In genomic region chr17:41664587-41665565, GRCh38 we compare ENCODE assay signal across 8 cellular contexts. TPM values are rescaled to one million over a fixed set of nuclear protein-coding genes. Genes with fewer than 3 reads are reported as not detected.
A peak's percentile ranks its signal among the peaks of the same experiment; 100 is the strongest.
DNase-seq lines count a peak whose midpoint lies in the region; ATAC-seq and TF ChIP-seq lines count a peak whose summit lies in the region.

No MANE protein-coding gene starts in this region.

- peak overlapping the region; percentile 40; the same call in 1 of the 2 replicates for H3K9ac ChIP-seq in OCI-LY1 (ENCODE audit: low read length)
- peak overlapping the region; percentile 93 to 94 for H3K9ac ChIP-seq in duodenal mucosa (ENCODE audit: low read depth in 1 of 2, low read length in 2 of 2)
- peak overlapping the region; percentile 78 for H3K9ac ChIP-seq in neuronal stem cell (ENCODE audit: low read depth, low read length, poor library complexity)

- no peaks in the 10 kb centered on the region for H3K79me2 ChIP-seq in OCI-LY1 (ENCODE audit: insufficient read depth, low read length)

- POLR2A ChIA-PET in CD4-positive, alpha-beta T cell (lab: Charles Lee) = interaction anchor here (0.6 to 6.1 kb wide), 14 partner anchors 11 to 1017 kb away, joined by 3 to 181 read pairs (median 11); partner anchors contain the start of genes EIF1, KRT24, KRTAP16-1 and SMARCE1

- no peaks in the 10 kb centered on the region for H3K79me1 ChIP-seq in neuronal stem cell (ENCODE audit: low read depth, low read length)

- H2AFZ ChIP-seq in OCI-LY1 (ENCODE audit: low read length) (no peak overlapping the region), neuronal stem cell (ENCODE audit: low read length) (peak overlapping the region; percentile 95)

- H3K36me3 ChIP-seq in OCI-LY1 (ENCODE audit: insufficient read depth, low read length) (no peaks in the 10 kb centered on the region), duodenal mucosa (ENCODE audit: control insufficient read depth in 1 of 2, insufficient read depth in 2 of 2, low read length in 2 of 2) (no peaks in the 10 kb centered on the region), neuronal stem cell (replicated peaks in 1 of 2; ENCODE audit: control insufficient read depth in 2 of 2, insufficient read depth in 2 of 2, low read length in 2 of 2) (no peaks in the 10 kb centered on the region)

- no peak overlapping the region for H3K14ac ChIP-seq in neuronal stem cell (ENCODE audit: low read length)

- H3K4me1 ChIP-seq in OCI-LY1 (ENCODE audit: insufficient read depth, low read length, severe bottlenecking) = peaks cover 23% of the 10 kb centered on the region
- peaks cover 21 to 25% of the 10 kb centered on the region in 2 donors for H3K4me1 ChIP-seq in duodenal mucosa (ENCODE audit: control insufficient read depth in 1 of 2, insufficient read depth in 2 of 2, low read length in 2 of 2)
- H3K4me1 ChIP-seq in neuronal stem cell (ENCODE audit: control insufficient read depth in 2 of 2, insufficient read depth in 1 of 2, low read depth in 1 of 2, low read length in 2 of 2) = peaks cover 8 to 11% of the 10 kb centered on the region in 2 donors

- no peaks in the 10 kb centered on the region for H4K20me1 ChIP-seq in OCI-LY1 (ENCODE audit: insufficient read depth, low read length)

- no peak for TF ChIP-seq CTCF in CD4-positive, alpha-beta T cell (IDR thresholded peaks at IDR 0.05)
- TF ChIP-seq CTCF in OCI-LY1 (IDR thresholded peaks at IDR 0.05; ENCODE audit: low read length) = no peak
- no peak for TF ChIP-seq CTCF in CD14-positive monocyte (IDR thresholded peaks at IDR 0.05)

- no CpG with 5 or more reads among the region's 15 CpGs for WGBS in neuronal stem cell (ENCODE audit: extremely low coverage in 2 of 2, insufficient read length in 2 of 2, insufficient replicate concordance in 1 of 2), 2 donors

- peak overlapping the region; percentile 92 for H3K18ac ChIP-seq in neuronal stem cell (ENCODE audit: low read length)

- no peaks in the 10 kb centered on the region for H3K9me2 ChIP-seq in OCI-LY1 (ENCODE audit: low read depth, low read length)

- H3K4ac ChIP-seq in neuronal stem cell (ENCODE audit: low read length) = no peak overlapping the region

- H3K9me3 Mint-ChIP-seq in CD4-positive, alpha-beta T cell = no peaks in the 10 kb centered on the region
- peaks cover 0 to 2% (median 0%) of the 10 kb centered on the region in 7 donors for H3K9me3 Mint-ChIP-seq in CD14-positive monocyte

- CTCF ChIA-PET in CD4-positive, alpha-beta T cell (lab: Charles Lee) = interaction anchor here (0.5 to 4.1 kb wide), 21 partner anchors 12 to 1300 kb away, joined by 3 to 65 read pairs (median 5); partner anchors contain the start of gene EIF1

- no peaks in the 10 kb centered on the region for H3K36me3 Mint-ChIP-seq in CD4-positive, alpha-beta T cell (ENCODE audit: low read depth)
- H3K36me3 Mint-ChIP-seq in CD14-positive monocyte = no peaks in the 10 kb centered on the region

- peak overlapping the region; percentile 99 for H3K27ac ChIP-seq in CD4-positive, alpha-beta T cell (ENCODE audit: low read depth, low read length)
- no peak overlapping the region for H3K27ac ChIP-seq in OCI-LY1 (ENCODE audit: low read depth, low read length, poor library complexity, severe bottlenecking)
- H3K27ac ChIP-seq in duodenal mucosa (ENCODE audit: low read depth, low read length) = no peak overlapping the region
- no peak overlapping the region for H3K27ac ChIP-seq in neuronal stem cell (replicated peaks; ENCODE audit: low read length)

- H3K4me1 Mint-ChIP-seq in CD4-positive, alpha-beta T cell (ENCODE audit: low read depth) = peaks cover 41% of the 10 kb centered on the region
- H3K4me1 Mint-ChIP-seq in CD14-positive monocyte = peaks cover 32% of the 10 kb centered on the region

- H3F3A ChIP-seq in OCI-LY1 (ENCODE audit: insufficient read depth, low read length) = no peaks in the 10 kb centered on the region

- no peaks in the 10 kb centered on the region for H3K27me3 Mint-ChIP-seq in CD4-positive, alpha-beta T cell
- H3K27me3 Mint-ChIP-seq in CD14-positive monocyte (ENCODE audit: low read depth in 3 of 3) = peaks cover 17 to 18% (median 18%) of the 10 kb centered on the region in 3 donors

- no peaks in the 10 kb centered on the region for H3K9me3 ChIP-seq in CD4-positive, alpha-beta T cell (ENCODE audit: control insufficient read depth, low read length)
- H3K9me3 ChIP-seq in OCI-LY1 (ENCODE audit: low read length) = no peaks in the 10 kb centered on the region
- no peaks in the 10 kb centered on the region for H3K9me3 ChIP-seq in duodenal mucosa (ENCODE audit: control insufficient read depth in 1 of 2, low read length in 2 of 2)
- no peaks in the 10 kb centered on the region for H3K9me3 ChIP-seq in neuronal stem cell (replicated peaks in 1 of 2; ENCODE audit: control insufficient read depth in 2 of 2, insufficient read depth in 1 of 2, low read depth in 1 of 2, low read length in 2 of 2)

- intact Hi-C loops in CD4-positive, alpha-beta T cell (cut with DNase I, micrococcal nuclease) = loop anchor here (5.0 to 10.0 kb wide), 5 partner anchors 343 to 1308 kb away; partner anchors contain the start of gene KRTAP4-12 (in 1 of the 2)
- intact Hi-C loops in CD14-positive monocyte (cut with micrococcal nuclease) = loop anchor here (5.0 to 10.0 kb wide), 5 partner anchors 118 to 848 kb away; no protein-coding TSS in a partner anchor

- peak overlapping the region; percentile 87 for H3K4me3 Mint-ChIP-seq in CD4-positive, alpha-beta T cell
- H3K4me3 Mint-ChIP-seq in CD14-positive monocyte = peak overlapping the region in 1 of 2 donors; percentile 93

- H3K27ac Mint-ChIP-seq in CD4-positive, alpha-beta T cell = peak overlapping the region; percentile 90
- no peak overlapping the region for H3K27ac Mint-ChIP-seq in CD14-positive monocyte

- no peak overlapping the region for H2AK5ac ChIP-seq in neuronal stem cell (ENCODE audit: low read depth, low read length)

- peak overlapping the region; percentile 96 for H2BK15ac ChIP-seq in neuronal stem cell (ENCODE audit: low read length)

- peak overlapping the region; percentile 54 for H3K4me3 ChIP-seq in OCI-LY1 (ENCODE audit: low read depth, low read length, poor library complexity, severe bottlenecking)
- H3K4me3 ChIP-seq in duodenal mucosa (ENCODE audit: low read depth in 1 of 2, low read length in 2 of 2) = peak overlapping the region; percentile 79 to 93
- no peak overlapping the region for H3K4me3 ChIP-seq in neuronal stem cell (ENCODE audit: low read length in 2 of 2)

- no peaks in the 10 kb centered on the region for H3K27me3 ChIP-seq in CD4-positive, alpha-beta T cell (ENCODE audit: control insufficient read depth, insufficient read depth, low read length)
- H3K27me3 ChIP-seq in OCI-LY1 (ENCODE audit: insufficient read depth, low read length) (no peaks in the 10 kb centered on the region), duodenal mucosa (ENCODE audit: control insufficient read depth in 1 of 2, insufficient read depth in 2 of 2, low read length in 2 of 2) (no peaks in the 10 kb centered on the region), neuronal stem cell (ENCODE audit: control insufficient read depth in 3 of 3, insufficient read depth in 3 of 3, low read depth in 1 of 3, low read length in 3 of 3) (peaks cover 0 to 20% (median 8%) of the 10 kb centered on the region in 3 experiments)

- no peak overlapping the region for H4K8ac ChIP-seq in neuronal stem cell (ENCODE audit: low read depth, low read length)

- H2BK120ac ChIP-seq in neuronal stem cell (ENCODE audit: low read depth, low read length) = peak overlapping the region; percentile 39

- H4K91ac ChIP-seq in neuronal stem cell (ENCODE audit: low read depth, low read length, poor library complexity) = no peak overlapping the region

- DNase-seq in CD4-positive, alpha-beta T cell = no peak
- no peak for DNase-seq in neuronal stem cell (ENCODE audit: low spot score)
- DNase-seq in CD14-positive monocyte (ENCODE audit: low spot score) = no peak
- no peak for DNase-seq in NCI-H2196 treated with DMSO at 0.1 percent for 48 hours (lab: John Stamatoyannopoulos, UW; ENCODE audit: unreplicated experiment)
- no peak for DNase-seq in NOMO-1 treated with DMSO at 0.1 percent for 48 hours (lab: John Stamatoyannopoulos, UW; ENCODE audit: unreplicated experiment)

- H3K4me2 ChIP-seq in OCI-LY1 (ENCODE audit: low read length) (peak overlapping the region; percentile 61), neuronal stem cell (ENCODE audit: insufficient read depth, low read length, poor library complexity, severe bottlenecking) (peak overlapping the region; percentile 50)

- H2BK5ac ChIP-seq in neuronal stem cell (ENCODE audit: low read length) = no peak overlapping the region

- H3K23ac ChIP-seq in neuronal stem cell (ENCODE audit: low read depth, low read length, poor library complexity) = peak overlapping the region; percentile 48

- no peak for ATAC-seq in CD4-positive, alpha-beta T cell (ENCODE audit: poor library complexity)
- no peak for ATAC-seq in GM21786 (IDR thresholded peaks at IDR 0.05; ENCODE audit: unreplicated experiment)

- H2BK12ac ChIP-seq in neuronal stem cell (ENCODE audit: low read length) = no peak overlapping the region

RNA-seq across cellular contexts. Expression of gene EIF1, which starts 23.8 kb away (rescaled TPM):
- total RNA-seq in CD4-positive, alpha-beta T cell = 1,000 to 10,000 TPM; 3,351 to 3,391 TPM
- 353 TPM for polyA plus RNA-seq in neuronal stem cell (2013, experiment 1 of 2)
- polyA plus RNA-seq in neuronal stem cell (2013, experiment 2 of 2) = 340 TPM
- 1,000 to 10,000 TPM; 1,176 to 1,536 TPM for polyA plus RNA-seq in CD14-positive monocyte

RNA-seq across cellular contexts. Expression of gene KRT17, which starts 40.5 kb away (rescaled TPM):
- total RNA-seq in CD4-positive, alpha-beta T cell = not detected
- polyA plus RNA-seq in neuronal stem cell (2013, experiment 1 of 2) = 0.07 TPM
- 0.03 TPM for polyA plus RNA-seq in neuronal stem cell (2013, experiment 2 of 2)
- polyA plus RNA-seq in CD14-positive monocyte = not detected

RNA-seq across cellular contexts. Expression of gene GAST, which starts 47.3 kb away (rescaled TPM):
- total RNA-seq in CD4-positive, alpha-beta T cell = not detected
- polyA plus RNA-seq in neuronal stem cell (2013, experiment 1 of 2) = not detected
- polyA plus RNA-seq in neuronal stem cell (2013, experiment 2 of 2) = not detected
- polyA plus RNA-seq in CD14-positive monocyte = not detected

RNA-seq across cellular contexts. Expression of gene KRT16, which starts 52.3 kb away (rescaled TPM):
- not detected for total RNA-seq in CD4-positive, alpha-beta T cell
- not detected for polyA plus RNA-seq in neuronal stem cell (2013, experiment 1 of 2)
- 0.03 TPM for polyA plus RNA-seq in neuronal stem cell (2013, experiment 2 of 2)
- polyA plus RNA-seq in CD14-positive monocyte = not detected

Comparison
In these comparisons a context has a peak if more than half of its experiments do, and no peak if none do; other contexts are left out.
1. H3K4me3 ChIP-seq: peak in OCI-LY1 (single experiment) and duodenal mucosa (2 of 2); none in neuronal stem cell (0 of 2).
2. H3K9ac ChIP-seq: peak in every context shown above with its lines; median percentile 94 in duodenal mucosa; 78 in neuronal stem cell; 40 in OCI-LY1.